ENCODE assay signal across 1 cellular context in the genomic region with DNA sequence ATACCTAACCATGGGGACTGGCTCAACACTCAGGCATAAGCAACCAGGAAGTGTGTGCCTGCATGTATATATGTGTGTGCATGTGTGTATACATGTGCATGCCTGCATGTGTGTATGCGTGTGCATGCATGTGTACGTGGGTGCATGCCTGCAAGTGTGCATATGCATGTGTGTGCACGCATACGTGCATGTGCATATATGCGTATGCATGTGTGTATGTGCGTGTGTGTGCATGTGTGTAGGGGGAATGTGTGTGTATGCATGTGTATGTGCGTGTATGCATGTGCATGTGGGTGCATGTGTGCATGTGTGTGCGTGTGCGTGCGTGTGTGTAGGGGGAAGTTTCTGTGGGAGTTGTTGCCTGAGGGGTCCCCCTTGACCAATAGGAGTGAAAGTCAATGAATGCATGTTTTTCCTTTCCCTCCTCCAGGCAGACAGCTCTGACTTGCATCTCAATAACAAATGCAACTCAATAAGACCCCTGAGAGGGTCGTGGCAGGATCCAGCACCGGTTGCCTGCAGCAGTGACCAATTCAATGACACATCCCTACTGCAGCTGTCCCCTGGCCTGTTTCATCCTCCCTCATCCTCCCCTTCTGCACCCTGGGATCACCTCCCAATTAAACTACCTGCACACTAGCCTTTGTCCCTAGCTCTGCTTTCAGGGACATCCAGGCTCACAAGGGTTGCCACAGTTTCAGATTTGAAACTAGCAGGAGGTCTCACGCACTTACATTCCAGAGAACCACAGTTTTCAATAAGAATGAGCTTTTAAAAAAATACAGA.
TF ChIP-seq lines count a peak whose summit lies in the region.

No MANE protein-coding gene starts in this region.

TF ChIP-seq in WTC11, 78 proteins besides CTCF, POLR2A, EP300 and RAD21 (continued from another document):
- TF ChIP-seq, protein P1, sequence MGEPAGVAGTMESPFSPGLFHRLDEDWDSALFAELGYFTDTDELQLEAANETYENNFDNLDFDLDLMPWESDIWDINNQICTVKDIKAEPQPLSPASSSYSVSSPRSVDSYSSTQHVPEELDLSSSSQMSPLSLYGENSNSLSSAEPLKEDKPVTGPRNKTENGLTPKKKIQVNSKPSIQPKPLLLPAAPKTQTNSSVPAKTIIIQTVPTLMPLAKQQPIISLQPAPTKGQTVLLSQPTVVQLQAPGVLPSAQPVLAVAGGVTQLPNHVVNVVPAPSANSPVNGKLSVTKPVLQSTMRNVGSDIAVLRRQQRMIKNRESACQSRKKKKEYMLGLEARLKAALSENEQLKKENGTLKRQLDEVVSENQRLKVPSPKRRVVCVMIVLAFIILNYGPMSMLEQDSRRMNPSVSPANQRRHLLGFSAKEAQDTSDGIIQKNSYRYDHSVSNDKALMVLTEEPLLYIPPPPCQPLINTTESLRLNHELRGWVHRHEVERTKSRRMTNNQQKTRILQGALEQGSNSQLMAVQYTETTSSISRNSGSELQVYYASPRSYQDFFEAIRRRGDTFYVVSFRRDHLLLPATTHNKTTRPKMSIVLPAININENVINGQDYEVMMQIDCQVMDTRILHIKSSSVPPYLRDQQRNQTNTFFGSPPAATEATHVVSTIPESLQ (CRISPR knock-in tag; IDR thresholded peaks at IDR 0.05), result 0 out of 2 replicates have a peak, but pooled peaks have one; percentile 23
- TF ChIP-seq JUN (CRISPR knock-in tag; IDR thresholded peaks at IDR 0.05) (no peak), ZNF416 (CRISPR knock-in tag; IDR thresholded peaks at IDR 0.05) (no peak), RORB (CRISPR knock-in tag; IDR thresholded peaks at IDR 0.05) (no peak), ZNF396 (CRISPR knock-in tag; IDR thresholded peaks at IDR 0.05; ENCODE audit: borderline replicate concordance) (no peak), CBFB (CRISPR knock-in tag; IDR thresholded peaks at IDR 0.05; ENCODE audit: low read depth) (peak; percentile 77; the same call in 1 of the 2 replicates), NFE2L1 (CRISPR knock-in tag; IDR thresholded peaks at IDR 0.05) (0 out of 2 replicates have a peak, but pooled peaks have one; percentile 22), ZNF138 (CRISPR knock-in tag; conservative IDR thresholded peaks at IDR 0.05) (no peak)
- TF ChIP-seq, protein P2, sequence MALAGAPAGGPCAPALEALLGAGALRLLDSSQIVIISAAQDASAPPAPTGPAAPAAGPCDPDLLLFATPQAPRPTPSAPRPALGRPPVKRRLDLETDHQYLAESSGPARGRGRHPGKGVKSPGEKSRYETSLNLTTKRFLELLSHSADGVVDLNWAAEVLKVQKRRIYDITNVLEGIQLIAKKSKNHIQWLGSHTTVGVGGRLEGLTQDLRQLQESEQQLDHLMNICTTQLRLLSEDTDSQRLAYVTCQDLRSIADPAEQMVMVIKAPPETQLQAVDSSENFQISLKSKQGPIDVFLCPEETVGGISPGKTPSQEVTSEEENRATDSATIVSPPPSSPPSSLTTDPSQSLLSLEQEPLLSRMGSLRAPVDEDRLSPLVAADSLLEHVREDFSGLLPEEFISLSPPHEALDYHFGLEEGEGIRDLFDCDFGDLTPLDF (CRISPR knock-in tag; IDR thresholded peaks at IDR 0.05), result no peak
- TF ChIP-seq, protein P3, sequence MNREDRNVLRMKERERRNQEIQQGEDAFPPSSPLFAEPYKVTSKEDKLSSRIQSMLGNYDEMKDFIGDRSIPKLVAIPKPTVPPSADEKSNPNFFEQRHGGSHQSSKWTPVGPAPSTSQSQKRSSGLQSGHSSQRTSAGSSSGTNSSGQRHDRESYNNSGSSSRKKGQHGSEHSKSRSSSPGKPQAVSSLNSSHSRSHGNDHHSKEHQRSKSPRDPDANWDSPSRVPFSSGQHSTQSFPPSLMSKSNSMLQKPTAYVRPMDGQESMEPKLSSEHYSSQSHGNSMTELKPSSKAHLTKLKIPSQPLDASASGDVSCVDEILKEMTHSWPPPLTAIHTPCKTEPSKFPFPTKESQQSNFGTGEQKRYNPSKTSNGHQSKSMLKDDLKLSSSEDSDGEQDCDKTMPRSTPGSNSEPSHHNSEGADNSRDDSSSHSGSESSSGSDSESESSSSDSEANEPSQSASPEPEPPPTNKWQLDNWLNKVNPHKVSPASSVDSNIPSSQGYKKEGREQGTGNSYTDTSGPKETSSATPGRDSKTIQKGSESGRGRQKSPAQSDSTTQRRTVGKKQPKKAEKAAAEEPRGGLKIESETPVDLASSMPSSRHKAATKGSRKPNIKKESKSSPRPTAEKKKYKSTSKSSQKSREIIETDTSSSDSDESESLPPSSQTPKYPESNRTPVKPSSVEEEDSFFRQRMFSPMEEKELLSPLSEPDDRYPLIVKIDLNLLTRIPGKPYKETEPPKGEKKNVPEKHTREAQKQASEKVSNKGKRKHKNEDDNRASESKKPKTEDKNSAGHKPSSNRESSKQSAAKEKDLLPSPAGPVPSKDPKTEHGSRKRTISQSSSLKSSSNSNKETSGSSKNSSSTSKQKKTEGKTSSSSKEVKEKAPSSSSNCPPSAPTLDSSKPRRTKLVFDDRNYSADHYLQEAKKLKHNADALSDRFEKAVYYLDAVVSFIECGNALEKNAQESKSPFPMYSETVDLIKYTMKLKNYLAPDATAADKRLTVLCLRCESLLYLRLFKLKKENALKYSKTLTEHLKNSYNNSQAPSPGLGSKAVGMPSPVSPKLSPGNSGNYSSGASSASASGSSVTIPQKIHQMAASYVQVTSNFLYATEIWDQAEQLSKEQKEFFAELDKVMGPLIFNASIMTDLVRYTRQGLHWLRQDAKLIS (CRISPR knock-in tag; IDR thresholded peaks at IDR 0.05; ENCODE audit: borderline replicate concordance), result no peak
